12 cellular contexts compared by ENCODE assay signal in the genomic region with DNA sequence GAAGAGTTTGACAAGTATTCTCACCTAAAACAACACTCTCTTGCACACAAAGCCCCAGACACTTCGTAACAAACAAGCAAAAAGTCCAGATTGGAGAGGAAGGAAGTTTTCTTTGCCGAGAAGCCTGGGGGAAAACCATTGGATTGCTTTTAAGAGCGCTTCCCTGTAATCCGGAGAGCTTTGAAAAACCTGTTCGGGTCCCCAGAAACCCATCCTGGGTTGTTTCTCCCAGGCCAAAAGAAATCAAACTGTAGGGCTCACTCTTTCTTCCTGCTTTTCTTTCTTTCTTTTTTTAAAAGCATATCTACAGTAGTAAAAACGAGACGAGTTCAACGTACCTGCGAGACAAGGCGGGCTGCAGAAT. TPM values are rescaled to one million over a fixed set of nuclear protein-coding genes. Genes with fewer than 3 reads are reported as not detected.
DNase-seq lines count a peak whose midpoint lies in the region; ATAC-seq, FAIRE-seq and TF ChIP-seq lines count a peak whose summit lies in the region.
"Had no signal": no experiment of that assay in that cellular context is flagged by ENCODE, and none has a peak within 500 bp of the region (broad histone marks: within the 10 kb centered on the region; RNA-seq: fewer than 3 reads in every experiment).

No MANE protein-coding gene starts in this region.

- intact Hi-C loops in CD14-positive monocyte (cut with micrococcal nuclease) = loop anchor here in 1 of 2 donors (10.0 kb wide), 1 partner anchor 719 kb away; no protein-coding TSS in a partner anchor
- intact Hi-C loops in naive thymus-derived CD4-positive, alpha-beta T cell (cut with micrococcal nuclease) = loop anchor here (1.0 to 10.0 kb wide), 3 partner anchors 10 to 1674 kb away; no protein-coding TSS in a partner anchor

- H3K36me3 ChIP-seq in HUES64 (ENCODE audit: insufficient read depth, low read length) (peaks cover 6% of the 10 kb centered on the region; the same call in 1 of the 2 replicates), bronchial epithelial cell (ENCODE audit: control insufficient read depth, insufficient read depth, low read length) (no peaks in the 10 kb centered on the region)
- H3K36me3 ChIP-seq in naive thymus-derived CD4-positive, alpha-beta T cell (ENCODE audit: control insufficient read depth in 2 of 3, insufficient read depth in 3 of 3, low read length in 3 of 3) = no peaks in the 10 kb centered on the region

- no peak for TF ChIP-seq CTCF in CD14-positive monocyte (IDR thresholded peaks at IDR 0.05)
- TF ChIP-seq CTCF in bronchial epithelial cell (IDR thresholded peaks at IDR 0.05; ENCODE audit: insufficient read depth, low read length, severe bottlenecking) = no peak

- FAIRE-seq in bronchial epithelial cell (lab: Jason Lieb, UNC) = no peak

- H3K4me1 ChIP-seq in HUES64 (ENCODE audit: insufficient read depth, low read length) = peaks cover 48% of the 10 kb centered on the region
- no peaks in the 10 kb centered on the region for H3K4me1 ChIP-seq in naive thymus-derived CD4-positive, alpha-beta T cell (ENCODE audit: control insufficient read depth in 2 of 2, insufficient read depth in 2 of 2, low read length in 2 of 2)

- no peak for DNase-seq in CD14-positive monocyte (ENCODE audit: low spot score)
- DNase-seq in bronchial epithelial cell (ENCODE audit: low read depth) = no peak
- no peak for DNase-seq in naive thymus-derived CD4-positive, alpha-beta T cell
- no peak for DNase-seq in superior temporal gyrus (ENCODE audit: extremely low spot score)
- DNase-seq in amygdala (lab: John Stamatoyannopoulos, UW) = no peak
- DNase-seq: activated gamma-delta T cell; NCI-H526 treated with DMSO at 0.1 percent for 48 hours; stimulated activated naive CD4-positive, alpha-beta T cell treated with Interleukin-2 at 50 U/mL for 16 hours had no signal

- CTCF ChIA-PET in naive thymus-derived CD4-positive, alpha-beta T cell (lab: Charles Lee) = no interaction called here

- no peak overlapping the region for H3K27ac ChIP-seq in HUES64 (ENCODE audit: low read depth, low read length)
- no peak overlapping the region for H3K27ac ChIP-seq in naive thymus-derived CD4-positive, alpha-beta T cell (ENCODE audit: low read depth, low read length)

- H3K27me3 Mint-ChIP-seq in CD14-positive monocyte (ENCODE audit: low read depth in 3 of 3) = peaks cover 81 to 97% (median 91%) of the 10 kb centered on the region in 3 donors
- peaks cover 71 to 85% (median 81%) of the 10 kb centered on the region in 5 donors for H3K27me3 Mint-ChIP-seq in naive thymus-derived CD4-positive, alpha-beta T cell

- peak overlapping the region; percentile 77 to 91 for H3K4me3 Mint-ChIP-seq in CD14-positive monocyte
- peak overlapping the region; percentile 69 to 86 (median 80) for H3K4me3 Mint-ChIP-seq in naive thymus-derived CD4-positive, alpha-beta T cell

- H3K27ac Mint-ChIP-seq in CD14-positive monocyte = no peak overlapping the region
- peak overlapping the region in 3 of 9 donors; percentile 12 to 79 (median 53) for H3K27ac Mint-ChIP-seq in naive thymus-derived CD4-positive, alpha-beta T cell

- under 1% methylated on average over 10 of the region's 10 CpGs for WGBS in HUES64

- no peaks in the 10 kb centered on the region for H3K9me3 ChIP-seq in HUES64 (ENCODE audit: insufficient read depth, low read depth, low read length)
- H3K9me3 ChIP-seq in naive thymus-derived CD4-positive, alpha-beta T cell (ENCODE audit: control insufficient read depth in 2 of 3, low read length in 3 of 3) = no peaks in the 10 kb centered on the region

- POLR2A ChIA-PET in naive thymus-derived CD4-positive, alpha-beta T cell (lab: Charles Lee) = no interaction called here

- H3K9me3 Mint-ChIP-seq in CD14-positive monocyte = peaks cover 4 to 33% (median 24%) of the 10 kb centered on the region in 7 donors
- H3K9me3 Mint-ChIP-seq in naive thymus-derived CD4-positive, alpha-beta T cell = peaks cover 0 to 73% (median 32%) of the 10 kb centered on the region in 11 donors

- H3K4me1 Mint-ChIP-seq in CD14-positive monocyte = peaks cover 35% of the 10 kb centered on the region
- peaks cover 17 to 36% (median 26%) of the 10 kb centered on the region in 7 donors for H3K4me1 Mint-ChIP-seq in naive thymus-derived CD4-positive, alpha-beta T cell

- H3K27me3 ChIP-seq in HUES64 (ENCODE audit: insufficient read depth, low read length) (peaks cover 63% of the 10 kb centered on the region), bronchial epithelial cell (ENCODE audit: control insufficient read depth, insufficient read depth, low read length) (peaks cover 46% of the 10 kb centered on the region)
- H3K27me3 ChIP-seq in naive thymus-derived CD4-positive, alpha-beta T cell (ENCODE audit: control insufficient read depth in 2 of 2, insufficient read depth in 2 of 2, low read length in 2 of 2) = peaks cover 0 to 43% of the 10 kb centered on the region in 2 donors

- no peak for ATAC-seq in naive thymus-derived CD4-positive, alpha-beta T cell
- no peak for ATAC-seq in GM18868 (IDR thresholded peaks at IDR 0.05; ENCODE audit: unreplicated experiment)
- no peak for ATAC-seq in GM21528 (IDR thresholded peaks at IDR 0.05; ENCODE audit: low FRiP score, unreplicated experiment)

- H3K36me3 Mint-ChIP-seq in CD14-positive monocyte = peaks cover 9 to 12% of the 10 kb centered on the region in 2 donors
- H3K36me3 Mint-ChIP-seq in naive thymus-derived CD4-positive, alpha-beta T cell = peaks cover 0 to 35% (median 8%) of the 10 kb centered on the region in 5 donors

- peak overlapping the region; percentile 75 for H3K4me3 ChIP-seq in HUES64 (ENCODE audit: low read length)
- peak overlapping the region; percentile 32 for H3K4me3 ChIP-seq in bronchial epithelial cell (ENCODE audit: low read depth, low read length)
- no peak overlapping the region for H3K4me3 ChIP-seq in naive thymus-derived CD4-positive, alpha-beta T cell (ENCODE audit: low read length)
- H3K4me3 ChIP-seq: lung had no signal

- H3K9ac ChIP-seq in HUES64 (ENCODE audit: low read depth, low read length) = peak overlapping the region; percentile 57; the same call in 1 of the 2 replicates

RNA-seq across cellular contexts. Expression of a gene that starts 0.7 kb away (rescaled TPM):
- polyA plus RNA-seq in CD14-positive monocyte = not detected
- polyA plus RNA-seq in HUES64 (2013, experiment 1 of 2) = 10.7 TPM
- polyA plus RNA-seq in HUES64 (2013, experiment 2 of 2) = 15.0 TPM
- total RNA-seq in bronchial epithelial cell = not detected in 2 replicates
- not detected for total RNA-seq in naive thymus-derived CD4-positive, alpha-beta T cell
- polyA plus RNA-seq in naive thymus-derived CD4-positive, alpha-beta T cell = not detected
- total RNA-seq: lung had no signal
- polyA plus RNA-seq: lung had no signal
